20 cellular contexts compared by ENCODE assay signal in genomic region chr2:120793682-120794403, GRCh38. TPM values are rescaled to one million over a fixed set of nuclear protein-coding genes. Genes with fewer than 3 reads are reported as not detected.
DNase-seq lines count a peak whose midpoint lies in the region; FAIRE-seq and TF ChIP-seq lines count a peak whose summit lies in the region.
"Had no signal": no experiment of that assay in that cellular context is flagged by ENCODE, and none has a peak within 500 bp of the region (broad histone marks: within the 10 kb centered on the region; RNA-seq: fewer than 3 reads in every experiment).

No MANE protein-coding gene starts in this region.

- peak overlapping the region; percentile 54; the same call in 1 of the 2 replicates for H3K18ac ChIP-seq in H1 (ENCODE audit: extremely low read depth, low read length)

- H3K56ac ChIP-seq in H1 (replicated peaks; ENCODE audit: insufficient read length, low read depth, low read length) = no peak overlapping the region

- peak overlapping the region; percentile 88; the same call in 1 of the 2 replicates for H2AK5ac ChIP-seq in H1 (ENCODE audit: low read depth, low read length)

- H3K27me3 ChIP-seq in H1 (replicated peaks in 1 of 4; ENCODE audit: control insufficient read depth in 3 of 4, extremely low read depth in 1 of 4, insufficient read depth in 3 of 4, low read length in 3 of 4) (no peaks in the 10 kb centered on the region), small intestine (ENCODE audit: control insufficient read depth in 2 of 2, insufficient read depth in 2 of 2, low read length in 2 of 2) (no peaks in the 10 kb centered on the region)
- H3K27me3 ChIP-seq: adrenal gland had no signal

- TF ChIP-seq POLR2A in H1 (IDR thresholded peaks at IDR 0.05; ENCODE audit: control extremely low read depth in 1 of 2, low read depth in 2 of 2, low read length in 2 of 2) = no peak

- no peak overlapping the region for H2BK12ac ChIP-seq in H1 (ENCODE audit: low read depth, low read length)

- no peak overlapping the region for H3K27ac ChIP-seq in H1 (ENCODE audit: low read depth, low read length)
- H3K27ac ChIP-seq in small intestine (ENCODE audit: low read depth in 1 of 2, low read length in 1 of 2) = no peak overlapping the region
- H3K27ac ChIP-seq: C4-2B, coronary artery, PC-9 had no signal

- H3K9ac ChIP-seq in H1 (replicated peaks in 1 of 4; ENCODE audit: extremely low read depth in 1 of 4, low read depth in 3 of 4, low read length in 3 of 4) = no peak overlapping the region

- H3K14ac ChIP-seq in H1 (ENCODE audit: insufficient read length) = no peak overlapping the region

- peaks cover 8% of the 10 kb centered on the region for H3K36me3 Mint-ChIP-seq in mesothelial cell of epicardium
- H3K36me3 Mint-ChIP-seq: immature natural killer cell had no signal

- CTCF ChIA-PET in H1 (lab: Charles Lee; ENCODE audit: partially characterized antibody) (interaction anchor here (0.7 to 3.4 kb wide), 13 partner anchors 9 to 108 kb away, joined by 3 to 11 read pairs (median 3); no protein-coding TSS in a partner anchor), HEK293T (lab: Yijun Ruan, JAX) (no interaction called here)

- H4K20me1 ChIP-seq in H1 (replicated peaks in 1 of 2; ENCODE audit: control insufficient read depth in 1 of 2, insufficient read depth in 2 of 2, low read length in 2 of 2) = peaks cover 14 to 20% of the 10 kb centered on the region in 2 experiments

- WGBS in H1 (ENCODE audit: extremely low coverage in 1 of 2, insufficient coverage in 1 of 2, insufficient read length in 1 of 2, insufficient replicate concordance in 2 of 2, low coverage in 1 of 2, low lambda C conversion rate in 2 of 2, missing lambda C conversion rate in 1 of 2), 2 experiments = 94% methylated on average over 9 of the region's 10 CpGs; no CpG with 5 or more reads in 1 of the 2 experiments
- 70 to 81% (median 79%) methylated on average over 8 to 10 of the region's 10 CpGs for WGBS in small intestine, 3 donors

- no peak overlapping the region for H4K8ac ChIP-seq in H1 (ENCODE audit: extremely low read depth, insufficient read depth, low read length)

- FAIRE-seq in H1 (lab: Jason Lieb, UNC) (no peak), small intestine (lab: Jason Lieb, UNC) (no peak)
- FAIRE-seq: GM18507 had no signal

- no peaks in the 10 kb centered on the region for H3K27me3 Mint-ChIP-seq in mesothelial cell of epicardium (ENCODE audit: low read depth)

- no peaks in the 10 kb centered on the region for H3K23me2 ChIP-seq in H1 (ENCODE audit: low read depth, low read length)

- H3K4ac ChIP-seq in H1 (replicated peaks; ENCODE audit: insufficient read length, low read depth, low read length) = peak overlapping the region; percentile 27

- H2BK5ac ChIP-seq in H1 (ENCODE audit: low read depth, low read length) = no peak overlapping the region; the same call in none of the 2 replicates

- no peak overlapping the region for H4K5ac ChIP-seq in H1 (ENCODE audit: insufficient read length, low read depth, low read length)

- H2BK20ac ChIP-seq in H1 (ENCODE audit: low read length) = no peak overlapping the region

- no peaks in the 10 kb centered on the region for H3K36me3 ChIP-seq in H1 (ENCODE audit: control insufficient read depth in 2 of 4, insufficient read depth in 4 of 4, low read length in 3 of 4)
- no peaks in the 10 kb centered on the region for H3K36me3 ChIP-seq in small intestine (ENCODE audit: control insufficient read depth in 2 of 2, insufficient read depth in 2 of 2, low read length in 2 of 2)
- H3K36me3 ChIP-seq: adrenal gland had no signal

- POLR2A ChIA-PET in H1 (lab: Charles Lee; ENCODE audit: partially characterized antibody) = interaction anchor here (0.7 to 3.7 kb wide), 4 partner anchors 21 to 281 kb away, joined by 3 to 11 read pairs (median 3); no protein-coding TSS in a partner anchor
- POLR2A ChIA-PET in HEK293T (lab: Yijun Ruan, JAX) = interaction anchor here (1.0 to 1.3 kb wide), 2 partner anchors 10 to 25 kb away, joined by 3 read pairs; no protein-coding TSS in a partner anchor

- H3K4me1 ChIP-seq in H1 (replicated peaks in 1 of 4; ENCODE audit: control insufficient read depth in 3 of 4, insufficient read depth in 4 of 4, low read length in 3 of 4) (peaks cover 12 to 56% (median 36%) of the 10 kb centered on the region in 4 experiments), small intestine (ENCODE audit: control insufficient read depth in 2 of 2, insufficient read depth in 1 of 2, low read depth in 1 of 2, low read length in 1 of 2) (no peaks in the 10 kb centered on the region)
- H3K4me1 ChIP-seq: adrenal gland had no signal

- peak overlapping the region; percentile 23 for H4K91ac ChIP-seq in H1 (replicated peaks; ENCODE audit: insufficient read length, low read length)

- TF ChIP-seq EP300 in H1 (IDR thresholded peaks at IDR 0.05; ENCODE audit: borderline replicate concordance in 1 of 2, low read depth in 2 of 2, low read length in 2 of 2) = no peak

- no peak overlapping the region for H3K4me3 Mint-ChIP-seq in mesothelial cell of epicardium
- H3K4me3 Mint-ChIP-seq: activated T-cell treated with anti-CD3 and anti-CD28 coated beads, Interleukin-2, amount 50 U/mL, for 72 hours; immature natural killer cell; T-helper 1 cell treated with Interleukin-12 subunit alpha and Interleukin-12 subunit beta and Interleukin-4 antibody, amounts not matched to agents 30 μg/mL and 1 μg/mL, for 36 hours had no signal

- no peak overlapping the region for H3K4me2 ChIP-seq in H1 (ENCODE audit: insufficient read depth in 1 of 2, low read depth in 2 of 2, low read length in 2 of 2)
- H3K4me2 ChIP-seq: PC-9 had no signal

- peak; percentile 81 for DNase-seq in Daoy (ENCODE audit: low read depth)
- DNase-seq in NCI-H446 treated with DMSO at 0.1 percent for 48 hours (lab: John Stamatoyannopoulos, UW) = peak; percentile 75
- DNase-seq in H1 (ENCODE audit: low read depth in 1 of 2, low spot score in 2 of 2) = no peak
- DNase-seq in mesothelial cell of epicardium (ENCODE audit: low spot score in 2 of 2, unreplicated experiment in 2 of 2) = no peak
- DNase-seq in HEK293T (ENCODE audit: extremely low spot score) = no peak
- no peak for DNase-seq in DMS53 treated with DMSO at 0.1 percent for 48 hours (lab: John Stamatoyannopoulos, UW; ENCODE audit: unreplicated experiment)
- no peak for DNase-seq in GOT3 (lab: John Stamatoyannopoulos, UW)
- DNase-seq in small intestine = no peak
- DNase-seq: activated CD4-positive, alpha-beta T cell treated with anti-CD3 and anti-CD28 coated beads for 48 hours; activated T-cell treated with anti-CD3 and anti-CD28 coated beads, Interleukin-2, amount 50 U/mL, for 72 hours; adrenal gland; immature natural killer cell; MM.1S; stimulated activated CD4-positive, alpha-beta T cell treated with anti-CD3 and anti-CD28 coated beads, Interleukin-1b, Interleukin-23, amount 100 ng/mL, for 48 hours had no signal

- H3K23ac ChIP-seq in H1 (ENCODE audit: insufficient read length) = no peak overlapping the region

- H3K9me3 ChIP-seq in H1 (ENCODE audit: insufficient read depth in 2 of 2, low read depth in 1 of 2, low read length in 1 of 2) (no peaks in the 10 kb centered on the region), small intestine (ENCODE audit: control insufficient read depth, low read depth) (no peaks in the 10 kb centered on the region)
- H3K9me3 ChIP-seq: adrenal gland had no signal

- peaks cover 21% of the 10 kb centered on the region for H3K79me1 ChIP-seq in H1 (ENCODE audit: low read depth, low read length)

- H2BK120ac ChIP-seq in H1 (replicated peaks; ENCODE audit: low read depth, low read length) = no peak overlapping the region

- peaks cover 59% of the 10 kb centered on the region for H3K4me1 Mint-ChIP-seq in mesothelial cell of epicardium
- H3K4me1 Mint-ChIP-seq: immature natural killer cell had no signal

- H3K79me2 ChIP-seq in H1 (ENCODE audit: control insufficient read depth in 1 of 2, insufficient read depth in 2 of 2, low read length in 2 of 2) = peaks cover 0 to 63% of the 10 kb centered on the region in 2 experiments; a peak in 2 of 4 replicates

- TF ChIP-seq RAD21 in H1 (IDR thresholded peaks at IDR 0.05 in 1 of 2, conservative IDR thresholded peaks at IDR 0.05 in 1 of 2; ENCODE audit: low read depth in 2 of 2, low read length in 2 of 2) = no peak

- 0 out of 2 replicates have a peak overlapping the region, but pooled peaks have one; percentile 53 for H2BK15ac ChIP-seq in H1 (ENCODE audit: low read length)

- H3K27ac Mint-ChIP-seq in mesothelial cell of epicardium = peak overlapping the region; percentile 81
- H3K27ac Mint-ChIP-seq: activated T-cell treated with anti-CD3 and anti-CD28 coated beads, Interleukin-2, amount 50 U/mL, for 72 hours; immature natural killer cell; progenitor cell of endocrine pancreas; T-helper 1 cell treated with Interleukin-12 subunit alpha and Interleukin-12 subunit beta and Interleukin-4 antibody, amounts not matched to agents 30 μg/mL and 1 μg/mL, for 36 hours had no signal

- no peaks in the 10 kb centered on the region for H3K9me3 Mint-ChIP-seq in mesothelial cell of epicardium
- H3K9me3 Mint-ChIP-seq: activated T-cell treated with anti-CD3 and anti-CD28 coated beads, Interleukin-2, amount 50 U/mL, for 72 hours; T-helper 1 cell treated with Interleukin-12 subunit alpha and Interleukin-12 subunit beta and Interleukin-4 antibody, amounts not matched to agents 30 μg/mL and 1 μg/mL, for 36 hours had no signal

- H3K4me3 ChIP-seq in H1 (ENCODE audit: extremely low read depth in 1 of 4, insufficient read depth in 2 of 4, low read depth in 3 of 4, low read length in 4 of 4) = no peak overlapping the region
- H3K4me3 ChIP-seq in small intestine (ENCODE audit: low read depth in 1 of 2, low read length in 2 of 2) = no peak overlapping the region
- H3K4me3 ChIP-seq: adrenal gland, coronary artery, PC-9 had no signal

- H2AFZ ChIP-seq in H1 (ENCODE audit: low read length) = no peak overlapping the region
- H2AFZ ChIP-seq: PC-9 had no signal

- no peak for TF ChIP-seq CTCF in H1 (IDR thresholded peaks at IDR 0.05; ENCODE audit: control extremely low read depth in 1 of 3, insufficient read depth in 1 of 3, low read depth in 1 of 3, low read length in 3 of 3)
- TF ChIP-seq CTCF in mesothelial cell of epicardium (IDR thresholded peaks at IDR 0.05; ENCODE audit: unreplicated experiment) = no peak

TF ChIP-seq in HEK293T, 16 proteins besides CTCF, POLR2A, EP300 and RAD21 (continues in another document):
- TF ChIP-seq LEF1 (IDR thresholded peaks at IDR 0.05; ENCODE audit: borderline replicate concordance) = no peak
- TF ChIP-seq SUZ12 (IDR thresholded peaks at IDR 0.05) = no peak

RNA-seq across cellular contexts. Expression of gene GLI2, which starts 58.2 kb away (rescaled TPM):
- total RNA-seq in Daoy (2014; rRNA removed; shearing (Covaris generic)) = 4.2 and 45.6 TPM in 2 replicates
- total RNA-seq in H1 (2021; fragmentation: NEBNext Ultra II Directional; extraction: Animal tissue kit (Norgen Biotek cat#: 25700)) = 46.9 and 49.8 TPM in 2 replicates
- polyA plus RNA-seq in H1 (2011; rRNA removed) = 18.4 and 28.8 TPM in 2 replicates
- 12.7 TPM for polyA plus RNA-seq in H1 (2011; cell fraction: cytosol; rRNA removed)
- polyA plus RNA-seq in H1 (2011; cell fraction: nucleus; rRNA removed) = 59.5 TPM
- polyA plus RNA-seq in H1 (2012, experiment 1 of 2) = 17.6 to 27.8 TPM (median 24.7 TPM) in 4 replicates
- 9.7 TPM for polyA plus RNA-seq in H1 (2012, experiment 2 of 2)
- polyA plus RNA-seq in H1 (2013, experiment 1 of 2) = 17.1 TPM
- polyA plus RNA-seq in H1 (2013, experiment 2 of 2) = 16.9 TPM
- 17.2 and 19.9 TPM in 2 replicates for polyA minus RNA-seq in H1 (2011; rRNA and poly(A)+ RNA removed)
- 23.0 TPM for polyA minus RNA-seq in H1 (2011; cell fraction: cytosol; rRNA and poly(A)+ RNA removed)
- polyA minus RNA-seq in H1 (2011; cell fraction: nucleus; rRNA and poly(A)+ RNA removed) = 42.4 TPM
- total RNA-seq in mesothelial cell of epicardium = 65.3 to 67.0 TPM (median 65.6 TPM) in 3 replicates
- 1 to 10 TPM in 1 of 3 donors, not detected in 2; 1.2 TPM for polyA plus RNA-seq in small intestine
- total RNA-seq: activated T-cell treated with anti-CD3 and anti-CD28 coated beads, Interleukin-2, amount 50 U/mL, for 72 hours had no signal
- polyA plus RNA-seq: immature natural killer cell had no signal

Comparison
In these comparisons a context has a peak if more than half of its experiments do, and no peak if none do; other contexts are left out.
1. DNase-seq: peak in Daoy (single experiment) and NCI-H446 treated with DMSO at 0.1 percent for 48 hours (single experiment); none in H1 (0 of 2), mesothelial cell of epicardium (0 of 2), HEK293T (single experiment), DMS53 treated with DMSO at 0.1 percent for 48 hours (single experiment), GOT3 (single experiment) and small intestine (single experiment).